In the genomic region with DNA sequence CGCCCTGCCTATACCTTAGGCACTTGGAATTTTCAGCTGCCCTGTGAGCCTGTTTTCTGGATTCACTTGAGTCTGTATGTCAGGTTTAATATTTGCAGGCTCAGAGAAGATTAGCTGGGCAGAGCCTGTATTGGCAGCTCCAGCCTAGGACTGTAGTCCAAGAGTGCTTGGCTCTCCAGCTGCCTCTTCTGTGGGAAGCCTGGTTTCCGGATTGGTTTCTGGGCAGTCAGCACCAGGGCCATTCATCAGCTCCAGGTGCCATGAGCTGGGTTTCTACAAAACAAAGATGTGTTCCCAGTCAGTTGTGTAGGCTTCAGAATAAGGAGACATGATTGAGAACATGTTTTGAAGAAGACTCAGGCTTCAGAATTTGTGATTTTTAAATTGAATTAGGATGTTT, we compare ENCODE assay signal across 1 cellular context.
TF ChIP-seq lines count a peak whose summit lies in the region.

No MANE protein-coding gene starts in this region.

TF ChIP-seq in SK-N-SH treated with all-trans-retinoic acid at 6 μM for 48 hours, 23 proteins besides CTCF, POLR2A, EP300 and RAD21 (continued from another document):
- TF ChIP-seq, protein P1, sequence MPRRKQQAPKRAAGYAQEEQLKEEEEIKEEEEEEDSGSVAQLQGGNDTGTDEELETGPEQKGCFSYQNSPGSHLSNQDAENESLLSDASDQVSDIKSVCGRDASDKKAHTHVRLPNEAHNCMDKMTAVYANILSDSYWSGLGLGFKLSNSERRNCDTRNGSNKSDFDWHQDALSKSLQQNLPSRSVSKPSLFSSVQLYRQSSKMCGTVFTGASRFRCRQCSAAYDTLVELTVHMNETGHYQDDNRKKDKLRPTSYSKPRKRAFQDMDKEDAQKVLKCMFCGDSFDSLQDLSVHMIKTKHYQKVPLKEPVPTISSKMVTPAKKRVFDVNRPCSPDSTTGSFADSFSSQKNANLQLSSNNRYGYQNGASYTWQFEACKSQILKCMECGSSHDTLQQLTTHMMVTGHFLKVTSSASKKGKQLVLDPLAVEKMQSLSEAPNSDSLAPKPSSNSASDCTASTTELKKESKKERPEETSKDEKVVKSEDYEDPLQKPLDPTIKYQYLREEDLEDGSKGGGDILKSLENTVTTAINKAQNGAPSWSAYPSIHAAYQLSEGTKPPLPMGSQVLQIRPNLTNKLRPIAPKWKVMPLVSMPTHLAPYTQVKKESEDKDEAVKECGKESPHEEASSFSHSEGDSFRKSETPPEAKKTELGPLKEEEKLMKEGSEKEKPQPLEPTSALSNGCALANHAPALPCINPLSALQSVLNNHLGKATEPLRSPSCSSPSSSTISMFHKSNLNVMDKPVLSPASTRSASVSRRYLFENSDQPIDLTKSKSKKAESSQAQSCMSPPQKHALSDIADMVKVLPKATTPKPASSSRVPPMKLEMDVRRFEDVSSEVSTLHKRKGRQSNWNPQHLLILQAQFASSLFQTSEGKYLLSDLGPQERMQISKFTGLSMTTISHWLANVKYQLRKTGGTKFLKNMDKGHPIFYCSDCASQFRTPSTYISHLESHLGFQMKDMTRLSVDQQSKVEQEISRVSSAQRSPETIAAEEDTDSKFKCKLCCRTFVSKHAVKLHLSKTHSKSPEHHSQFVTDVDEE (CRISPR knock-in tag; IDR thresholded peaks at IDR 0.05): no peak
- no peak for TF ChIP-seq TCF4 (CRISPR knock-in tag; IDR thresholded peaks at IDR 0.05; ENCODE audit: borderline replicate concordance)
- TF ChIP-seq ZC3H10 (CRISPR knock-in tag; IDR thresholded peaks at IDR 0.05): no peak
- no peak for TF ChIP-seq ZFP3 (CRISPR knock-in tag; IDR thresholded peaks at IDR 0.05)
- no peak for TF ChIP-seq TOX (CRISPR knock-in tag; IDR thresholded peaks at IDR 0.05; ENCODE audit: borderline replicate concordance)
- no peak for TF ChIP-seq GLIS3 (CRISPR knock-in tag; IDR thresholded peaks at IDR 0.05)
- TF ChIP-seq ZFP30 (CRISPR knock-in tag; IDR thresholded peaks at IDR 0.05): no peak
- no peak for TF ChIP-seq ISL1 (CRISPR knock-in tag; IDR thresholded peaks at IDR 0.05)
- TF ChIP-seq, protein P2, sequence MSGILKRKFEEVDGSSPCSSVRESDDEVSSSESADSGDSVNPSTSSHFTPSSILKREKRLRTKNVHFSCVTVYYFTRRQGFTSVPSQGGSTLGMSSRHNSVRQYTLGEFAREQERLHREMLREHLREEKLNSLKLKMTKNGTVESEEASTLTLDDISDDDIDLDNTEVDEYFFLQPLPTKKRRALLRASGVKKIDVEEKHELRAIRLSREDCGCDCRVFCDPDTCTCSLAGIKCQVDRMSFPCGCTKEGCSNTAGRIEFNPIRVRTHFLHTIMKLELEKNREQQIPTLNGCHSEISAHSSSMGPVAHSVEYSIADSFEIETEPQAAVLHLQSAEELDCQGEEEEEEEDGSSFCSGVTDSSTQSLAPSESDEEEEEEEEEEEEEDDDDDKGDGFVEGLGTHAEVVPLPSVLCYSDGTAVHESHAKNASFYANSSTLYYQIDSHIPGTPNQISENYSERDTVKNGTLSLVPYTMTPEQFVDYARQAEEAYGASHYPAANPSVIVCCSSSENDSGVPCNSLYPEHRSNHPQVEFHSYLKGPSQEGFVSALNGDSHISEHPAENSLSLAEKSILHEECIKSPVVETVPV (CRISPR knock-in tag; IDR thresholded peaks at IDR 0.05): no peak
